ENCODE assay signal across 17 cellular contexts in the genomic region with DNA sequence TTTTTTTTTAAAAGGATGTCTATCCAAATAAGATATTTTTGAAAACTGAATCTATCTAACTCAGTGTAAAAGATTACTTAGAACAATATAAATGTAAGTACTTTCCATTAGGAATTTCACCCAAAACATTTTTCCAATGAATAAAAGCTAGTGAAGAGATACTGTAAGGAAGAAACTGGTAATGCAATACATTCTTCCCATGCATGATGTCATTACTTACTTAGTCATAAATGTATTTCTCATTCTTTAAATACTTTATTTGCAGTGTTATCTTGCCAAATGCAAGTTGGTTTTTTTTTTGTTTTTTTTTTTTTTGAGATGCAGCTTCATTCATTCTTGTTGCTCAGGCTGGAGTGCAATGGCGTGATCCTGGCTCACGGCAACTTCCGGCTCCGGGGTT.
"Had no signal": no experiment of that assay in that cellular context is flagged by ENCODE, and none has a peak within 500 bp of the region (broad histone marks: within the 10 kb centered on the region; RNA-seq: fewer than 3 reads in every experiment).

No MANE protein-coding gene starts in this region.

- DNase-seq: activated CD8-positive, alpha-beta memory T cell treated with anti-CD3 and anti-CD28 coated beads, Interleukin-2, amount 50 U/mL, for 48 hours; activated CD8-positive, alpha-beta T cell treated with anti-CD3 and anti-CD28 coated beads for 36 hours; activated naive CD4-positive, alpha-beta T cell; activated naive CD8-positive, alpha-beta T cell treated with anti-CD3 and anti-CD28 coated beads, Interleukin-2, amount 50 U/mL, for 24 hours; central memory CD4-positive, alpha-beta T cell; cortex of kidney; effector CD8-positive, alpha-beta T cell; immature natural killer cell; left cardiac atrium; lower lobe of right lung; naive B cell; pancreas; stimulated activated CD4-positive, alpha-beta T cell treated with anti-CD3 and anti-CD28 coated beads, Interleukin-15, amount 100 ng/mL, for 24 hours; stimulated activated CD4-positive, alpha-beta T cell treated with anti-CD3 and anti-CD28 coated beads, Interleukin-4, amount 100 ng/mL, for 24 hours; testis had no signal

- H3K27me3 Mint-ChIP-seq: naive B cell had no signal

- H3K4me1 Mint-ChIP-seq: activated naive CD8-positive, alpha-beta T cell treated with anti-CD3 and anti-CD28 coated beads, Interleukin-2, amount 50 U/mL, for 24 hours; immature natural killer cell; naive B cell had no signal

- H3K4me3 ChIP-seq: lower lobe of right lung, pancreas, testis had no signal

- H3K36me3 Mint-ChIP-seq: immature natural killer cell, naive B cell had no signal

- H3K27ac Mint-ChIP-seq: activated CD8-positive, alpha-beta T cell treated with anti-CD3 and anti-CD28 coated beads for 36 hours; activated naive CD8-positive, alpha-beta T cell treated with anti-CD3 and anti-CD28 coated beads, Interleukin-2, amount 50 U/mL, for 24 hours; immature natural killer cell; naive B cell; stimulated activated naive CD8-positive, alpha-beta T cell treated with anti-CD3 and anti-CD28 coated beads, Interleukin-15, Interleukin-2, amounts not matched to agents 100 ng/mL and 50 ng/mL, for 24 hours had no signal

- H3K9me3 ChIP-seq: lower lobe of right lung, pancreas, testis had no signal

- ATAC-seq: activated CD8-positive, alpha-beta T cell treated with anti-CD3 and anti-CD28 coated beads for 36 hours; activated naive CD8-positive, alpha-beta T cell treated with anti-CD3 and anti-CD28 coated beads, Interleukin-2, amount 50 U/mL, for 24 hours; left cardiac atrium; lower lobe of right lung; pancreas had no signal

- H3K27me3 ChIP-seq: testis had no signal

- H3K36me3 ChIP-seq: lower lobe of right lung, pancreas had no signal

- H3K9me3 Mint-ChIP-seq: activated CD8-positive, alpha-beta T cell treated with anti-CD3 and anti-CD28 coated beads for 36 hours; activated naive CD8-positive, alpha-beta T cell treated with anti-CD3 and anti-CD28 coated beads, Interleukin-2, amount 50 U/mL, for 24 hours; immature natural killer cell; naive B cell; stimulated activated naive CD8-positive, alpha-beta T cell treated with anti-CD3 and anti-CD28 coated beads, Interleukin-15, Interleukin-2, amounts not matched to agents 100 ng/mL and 50 ng/mL, for 24 hours had no signal

- H3K4me1 ChIP-seq: lower lobe of right lung, testis had no signal

- H3K27ac ChIP-seq: epithelial cell of prostate, lower lobe of right lung, pancreas, testis had no signal

- H3K4me3 Mint-ChIP-seq: activated CD8-positive, alpha-beta T cell treated with anti-CD3 and anti-CD28 coated beads for 36 hours; activated naive CD8-positive, alpha-beta T cell treated with anti-CD3 and anti-CD28 coated beads, Interleukin-2, amount 50 U/mL, for 24 hours; immature natural killer cell; naive B cell; stimulated activated naive CD8-positive, alpha-beta T cell treated with anti-CD3 and anti-CD28 coated beads, Interleukin-15, Interleukin-2, amounts not matched to agents 100 ng/mL and 50 ng/mL, for 24 hours had no signal
